ENCODE assay signal across 2 cellular contexts in the genomic region with DNA sequence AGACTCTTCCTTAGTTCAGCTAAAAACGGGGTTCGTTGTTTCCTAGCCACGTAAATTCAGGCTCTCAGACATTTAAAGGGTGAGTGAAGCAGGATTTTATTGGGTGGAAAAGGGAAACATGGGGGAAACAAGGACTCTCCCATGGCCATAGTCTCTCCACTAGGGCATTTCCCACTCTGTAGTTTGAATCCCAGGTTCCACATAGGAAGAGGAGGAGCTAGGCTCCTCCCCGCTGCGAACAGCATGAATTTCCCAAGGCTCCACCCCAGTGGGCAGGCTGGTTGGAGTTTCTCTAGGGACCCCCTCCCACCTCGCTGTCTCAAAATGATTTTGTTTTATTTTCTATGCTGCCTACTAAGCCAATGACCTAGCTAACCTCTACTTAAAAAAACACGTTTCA.
TF ChIP-seq lines count a peak whose summit lies in the region.

No MANE protein-coding gene starts in this region.

TF ChIP-seq in HepG2, 621 proteins besides CTCF, POLR2A, EP300 and RAD21 (continued from another document):
- TF ChIP-seq, protein P1, sequence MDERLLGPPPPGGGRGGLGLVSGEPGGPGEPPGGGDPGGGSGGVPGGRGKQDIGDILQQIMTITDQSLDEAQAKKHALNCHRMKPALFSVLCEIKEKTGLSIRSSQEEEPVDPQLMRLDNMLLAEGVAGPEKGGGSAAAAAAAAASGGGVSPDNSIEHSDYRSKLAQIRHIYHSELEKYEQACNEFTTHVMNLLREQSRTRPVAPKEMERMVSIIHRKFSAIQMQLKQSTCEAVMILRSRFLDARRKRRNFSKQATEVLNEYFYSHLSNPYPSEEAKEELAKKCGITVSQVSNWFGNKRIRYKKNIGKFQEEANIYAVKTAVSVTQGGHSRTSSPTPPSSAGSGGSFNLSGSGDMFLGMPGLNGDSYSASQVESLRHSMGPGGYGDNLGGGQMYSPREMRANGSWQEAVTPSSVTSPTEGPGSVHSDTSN (CRISPR knock-in tag; IDR thresholded peaks at IDR 0.05): no peak
- no peak for TF ChIP-seq ZNF224 (CRISPR knock-in tag; IDR thresholded peaks at IDR 0.05)
- TF ChIP-seq KDM3A (CRISPR knock-in tag; IDR thresholded peaks at IDR 0.05; ENCODE audit: low read depth): no peak
- TF ChIP-seq, protein P2, sequence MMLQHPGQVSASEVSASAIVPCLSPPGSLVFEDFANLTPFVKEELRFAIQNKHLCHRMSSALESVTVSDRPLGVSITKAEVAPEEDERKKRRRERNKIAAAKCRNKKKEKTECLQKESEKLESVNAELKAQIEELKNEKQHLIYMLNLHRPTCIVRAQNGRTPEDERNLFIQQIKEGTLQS (CRISPR knock-in tag; IDR thresholded peaks at IDR 0.05): no peak
- no peak for TF ChIP-seq ZNF367 (CRISPR knock-in tag; IDR thresholded peaks at IDR 0.05; ENCODE audit: borderline replicate concordance)
- TF ChIP-seq SIN3A (IDR thresholded peaks at IDR 0.05; ENCODE audit: borderline replicate concordance, low read depth, low read length): no peak
- TF ChIP-seq GTF2F1 (IDR thresholded peaks at IDR 0.05; ENCODE audit: low read length): no peak
- no peak for TF ChIP-seq POLR2AphosphoS2 (IDR thresholded peaks at IDR 0.05; ENCODE audit: low read depth, low read length)
- TF ChIP-seq ZNF335 (CRISPR knock-in tag; IDR thresholded peaks at IDR 0.05): no peak
- no peak for TF ChIP-seq ZNF264 (CRISPR knock-in tag; IDR thresholded peaks at IDR 0.05)
- no peak for TF ChIP-seq PPARG (CRISPR knock-in tag; conservative IDR thresholded peaks at IDR 0.05)
- TF ChIP-seq JUN (CRISPR knock-in tag; IDR thresholded peaks at IDR 0.05): no peak
- TF ChIP-seq, protein P3, sequence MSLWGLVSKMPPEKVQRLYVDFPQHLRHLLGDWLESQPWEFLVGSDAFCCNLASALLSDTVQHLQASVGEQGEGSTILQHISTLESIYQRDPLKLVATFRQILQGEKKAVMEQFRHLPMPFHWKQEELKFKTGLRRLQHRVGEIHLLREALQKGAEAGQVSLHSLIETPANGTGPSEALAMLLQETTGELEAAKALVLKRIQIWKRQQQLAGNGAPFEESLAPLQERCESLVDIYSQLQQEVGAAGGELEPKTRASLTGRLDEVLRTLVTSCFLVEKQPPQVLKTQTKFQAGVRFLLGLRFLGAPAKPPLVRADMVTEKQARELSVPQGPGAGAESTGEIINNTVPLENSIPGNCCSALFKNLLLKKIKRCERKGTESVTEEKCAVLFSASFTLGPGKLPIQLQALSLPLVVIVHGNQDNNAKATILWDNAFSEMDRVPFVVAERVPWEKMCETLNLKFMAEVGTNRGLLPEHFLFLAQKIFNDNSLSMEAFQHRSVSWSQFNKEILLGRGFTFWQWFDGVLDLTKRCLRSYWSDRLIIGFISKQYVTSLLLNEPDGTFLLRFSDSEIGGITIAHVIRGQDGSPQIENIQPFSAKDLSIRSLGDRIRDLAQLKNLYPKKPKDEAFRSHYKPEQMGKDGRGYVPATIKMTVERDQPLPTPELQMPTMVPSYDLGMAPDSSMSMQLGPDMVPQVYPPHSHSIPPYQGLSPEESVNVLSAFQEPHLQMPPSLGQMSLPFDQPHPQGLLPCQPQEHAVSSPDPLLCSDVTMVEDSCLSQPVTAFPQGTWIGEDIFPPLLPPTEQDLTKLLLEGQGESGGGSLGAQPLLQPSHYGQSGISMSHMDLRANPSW (CRISPR knock-in tag; IDR thresholded peaks at IDR 0.05; ENCODE audit: borderline replicate concordance): no peak

TF ChIP-seq in WTC11, 78 proteins besides CTCF, POLR2A, EP300 and RAD21:
- TF ChIP-seq, protein P4, sequence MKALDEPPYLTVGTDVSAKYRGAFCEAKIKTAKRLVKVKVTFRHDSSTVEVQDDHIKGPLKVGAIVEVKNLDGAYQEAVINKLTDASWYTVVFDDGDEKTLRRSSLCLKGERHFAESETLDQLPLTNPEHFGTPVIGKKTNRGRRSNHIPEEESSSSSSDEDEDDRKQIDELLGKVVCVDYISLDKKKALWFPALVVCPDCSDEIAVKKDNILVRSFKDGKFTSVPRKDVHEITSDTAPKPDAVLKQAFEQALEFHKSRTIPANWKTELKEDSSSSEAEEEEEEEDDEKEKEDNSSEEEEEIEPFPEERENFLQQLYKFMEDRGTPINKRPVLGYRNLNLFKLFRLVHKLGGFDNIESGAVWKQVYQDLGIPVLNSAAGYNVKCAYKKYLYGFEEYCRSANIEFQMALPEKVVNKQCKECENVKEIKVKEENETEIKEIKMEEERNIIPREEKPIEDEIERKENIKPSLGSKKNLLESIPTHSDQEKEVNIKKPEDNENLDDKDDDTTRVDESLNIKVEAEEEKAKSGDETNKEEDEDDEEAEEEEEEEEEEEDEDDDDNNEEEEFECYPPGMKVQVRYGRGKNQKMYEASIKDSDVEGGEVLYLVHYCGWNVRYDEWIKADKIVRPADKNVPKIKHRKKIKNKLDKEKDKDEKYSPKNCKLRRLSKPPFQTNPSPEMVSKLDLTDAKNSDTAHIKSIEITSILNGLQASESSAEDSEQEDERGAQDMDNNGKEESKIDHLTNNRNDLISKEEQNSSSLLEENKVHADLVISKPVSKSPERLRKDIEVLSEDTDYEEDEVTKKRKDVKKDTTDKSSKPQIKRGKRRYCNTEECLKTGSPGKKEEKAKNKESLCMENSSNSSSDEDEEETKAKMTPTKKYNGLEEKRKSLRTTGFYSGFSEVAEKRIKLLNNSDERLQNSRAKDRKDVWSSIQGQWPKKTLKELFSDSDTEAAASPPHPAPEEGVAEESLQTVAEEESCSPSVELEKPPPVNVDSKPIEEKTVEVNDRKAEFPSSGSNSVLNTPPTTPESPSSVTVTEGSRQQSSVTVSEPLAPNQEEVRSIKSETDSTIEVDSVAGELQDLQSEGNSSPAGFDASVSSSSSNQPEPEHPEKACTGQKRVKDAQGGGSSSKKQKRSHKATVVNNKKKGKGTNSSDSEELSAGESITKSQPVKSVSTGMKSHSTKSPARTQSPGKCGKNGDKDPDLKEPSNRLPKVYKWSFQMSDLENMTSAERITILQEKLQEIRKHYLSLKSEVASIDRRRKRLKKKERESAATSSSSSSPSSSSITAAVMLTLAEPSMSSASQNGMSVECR (CRISPR knock-in tag; IDR thresholded peaks at IDR 0.05; ENCODE audit: borderline replicate concordance): no peak
- no peak for TF ChIP-seq RELA (CRISPR knock-in tag; IDR thresholded peaks at IDR 0.05; ENCODE audit: borderline replicate concordance)
- TF ChIP-seq, protein P5, sequence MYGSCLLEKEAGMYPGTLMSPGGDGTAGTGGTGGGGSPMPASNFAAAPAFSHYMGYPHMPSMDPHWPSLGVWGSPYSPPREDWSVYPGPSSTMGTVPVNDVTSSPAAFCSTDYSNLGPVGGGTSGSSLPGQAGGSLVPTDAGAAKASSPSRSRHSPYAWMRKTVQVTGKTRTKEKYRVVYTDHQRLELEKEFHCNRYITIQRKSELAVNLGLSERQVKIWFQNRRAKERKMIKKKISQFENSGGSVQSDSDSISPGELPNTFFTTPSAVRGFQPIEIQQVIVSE (CRISPR knock-in tag; IDR thresholded peaks at IDR 0.05; ENCODE audit: borderline replicate concordance): no peak
- TF ChIP-seq, protein P6, sequence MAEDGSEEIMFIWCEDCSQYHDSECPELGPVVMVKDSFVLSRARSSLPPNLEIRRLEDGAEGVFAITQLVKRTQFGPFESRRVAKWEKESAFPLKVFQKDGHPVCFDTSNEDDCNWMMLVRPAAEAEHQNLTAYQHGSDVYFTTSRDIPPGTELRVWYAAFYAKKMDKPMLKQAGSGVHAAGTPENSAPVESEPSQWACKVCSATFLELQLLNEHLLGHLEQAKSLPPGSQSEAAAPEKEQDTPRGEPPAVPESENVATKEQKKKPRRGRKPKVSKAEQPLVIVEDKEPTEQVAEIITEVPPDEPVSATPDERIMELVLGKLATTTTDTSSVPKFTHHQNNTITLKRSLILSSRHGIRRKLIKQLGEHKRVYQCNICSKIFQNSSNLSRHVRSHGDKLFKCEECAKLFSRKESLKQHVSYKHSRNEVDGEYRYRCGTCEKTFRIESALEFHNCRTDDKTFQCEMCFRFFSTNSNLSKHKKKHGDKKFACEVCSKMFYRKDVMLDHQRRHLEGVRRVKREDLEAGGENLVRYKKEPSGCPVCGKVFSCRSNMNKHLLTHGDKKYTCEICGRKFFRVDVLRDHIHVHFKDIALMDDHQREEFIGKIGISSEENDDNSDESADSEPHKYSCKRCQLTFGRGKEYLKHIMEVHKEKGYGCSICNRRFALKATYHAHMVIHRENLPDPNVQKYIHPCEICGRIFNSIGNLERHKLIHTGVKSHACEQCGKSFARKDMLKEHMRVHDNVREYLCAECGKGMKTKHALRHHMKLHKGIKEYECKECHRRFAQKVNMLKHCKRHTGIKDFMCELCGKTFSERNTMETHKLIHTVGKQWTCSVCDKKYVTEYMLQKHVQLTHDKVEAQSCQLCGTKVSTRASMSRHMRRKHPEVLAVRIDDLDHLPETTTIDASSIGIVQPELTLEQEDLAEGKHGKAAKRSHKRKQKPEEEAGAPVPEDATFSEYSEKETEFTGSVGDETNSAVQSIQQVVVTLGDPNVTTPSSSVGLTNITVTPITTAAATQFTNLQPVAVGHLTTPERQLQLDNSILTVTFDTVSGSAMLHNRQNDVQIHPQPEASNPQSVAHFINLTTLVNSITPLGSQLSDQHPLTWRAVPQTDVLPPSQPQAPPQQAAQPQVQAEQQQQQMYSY (CRISPR knock-in tag; IDR thresholded peaks at IDR 0.05): no peak
- no peak for TF ChIP-seq FOXK1 (CRISPR knock-in tag; IDR thresholded peaks at IDR 0.05)
- no peak for TF ChIP-seq MXD4 (CRISPR knock-in tag; IDR thresholded peaks at IDR 0.05; ENCODE audit: borderline replicate concordance)
- TF ChIP-seq HMGA2 (CRISPR knock-in tag; IDR thresholded peaks at IDR 0.05): no peak
- no peak for TF ChIP-seq ZNF263 (CRISPR knock-in tag; IDR thresholded peaks at IDR 0.05; ENCODE audit: low read depth)
- TF ChIP-seq, protein P7, sequence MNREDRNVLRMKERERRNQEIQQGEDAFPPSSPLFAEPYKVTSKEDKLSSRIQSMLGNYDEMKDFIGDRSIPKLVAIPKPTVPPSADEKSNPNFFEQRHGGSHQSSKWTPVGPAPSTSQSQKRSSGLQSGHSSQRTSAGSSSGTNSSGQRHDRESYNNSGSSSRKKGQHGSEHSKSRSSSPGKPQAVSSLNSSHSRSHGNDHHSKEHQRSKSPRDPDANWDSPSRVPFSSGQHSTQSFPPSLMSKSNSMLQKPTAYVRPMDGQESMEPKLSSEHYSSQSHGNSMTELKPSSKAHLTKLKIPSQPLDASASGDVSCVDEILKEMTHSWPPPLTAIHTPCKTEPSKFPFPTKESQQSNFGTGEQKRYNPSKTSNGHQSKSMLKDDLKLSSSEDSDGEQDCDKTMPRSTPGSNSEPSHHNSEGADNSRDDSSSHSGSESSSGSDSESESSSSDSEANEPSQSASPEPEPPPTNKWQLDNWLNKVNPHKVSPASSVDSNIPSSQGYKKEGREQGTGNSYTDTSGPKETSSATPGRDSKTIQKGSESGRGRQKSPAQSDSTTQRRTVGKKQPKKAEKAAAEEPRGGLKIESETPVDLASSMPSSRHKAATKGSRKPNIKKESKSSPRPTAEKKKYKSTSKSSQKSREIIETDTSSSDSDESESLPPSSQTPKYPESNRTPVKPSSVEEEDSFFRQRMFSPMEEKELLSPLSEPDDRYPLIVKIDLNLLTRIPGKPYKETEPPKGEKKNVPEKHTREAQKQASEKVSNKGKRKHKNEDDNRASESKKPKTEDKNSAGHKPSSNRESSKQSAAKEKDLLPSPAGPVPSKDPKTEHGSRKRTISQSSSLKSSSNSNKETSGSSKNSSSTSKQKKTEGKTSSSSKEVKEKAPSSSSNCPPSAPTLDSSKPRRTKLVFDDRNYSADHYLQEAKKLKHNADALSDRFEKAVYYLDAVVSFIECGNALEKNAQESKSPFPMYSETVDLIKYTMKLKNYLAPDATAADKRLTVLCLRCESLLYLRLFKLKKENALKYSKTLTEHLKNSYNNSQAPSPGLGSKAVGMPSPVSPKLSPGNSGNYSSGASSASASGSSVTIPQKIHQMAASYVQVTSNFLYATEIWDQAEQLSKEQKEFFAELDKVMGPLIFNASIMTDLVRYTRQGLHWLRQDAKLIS (CRISPR knock-in tag; IDR thresholded peaks at IDR 0.05; ENCODE audit: borderline replicate concordance): no peak
- TF ChIP-seq, protein P8, sequence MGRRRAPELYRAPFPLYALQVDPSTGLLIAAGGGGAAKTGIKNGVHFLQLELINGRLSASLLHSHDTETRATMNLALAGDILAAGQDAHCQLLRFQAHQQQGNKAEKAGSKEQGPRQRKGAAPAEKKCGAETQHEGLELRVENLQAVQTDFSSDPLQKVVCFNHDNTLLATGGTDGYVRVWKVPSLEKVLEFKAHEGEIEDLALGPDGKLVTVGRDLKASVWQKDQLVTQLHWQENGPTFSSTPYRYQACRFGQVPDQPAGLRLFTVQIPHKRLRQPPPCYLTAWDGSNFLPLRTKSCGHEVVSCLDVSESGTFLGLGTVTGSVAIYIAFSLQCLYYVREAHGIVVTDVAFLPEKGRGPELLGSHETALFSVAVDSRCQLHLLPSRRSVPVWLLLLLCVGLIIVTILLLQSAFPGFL (CRISPR knock-in tag; IDR thresholded peaks at IDR 0.05; ENCODE audit: borderline replicate concordance): no peak
- TF ChIP-seq NR2C2 (CRISPR knock-in tag; IDR thresholded peaks at IDR 0.05): no peak
- no peak for TF ChIP-seq ZNF219 (CRISPR knock-in tag; IDR thresholded peaks at IDR 0.05; ENCODE audit: borderline replicate concordance)
- no peak for TF ChIP-seq ZNF671 (CRISPR knock-in tag; IDR thresholded peaks at IDR 0.05)
- no peak for TF ChIP-seq CBFB (CRISPR knock-in tag; IDR thresholded peaks at IDR 0.05; ENCODE audit: low read depth)
- no peak for TF ChIP-seq ZNF232 (CRISPR knock-in tag; IDR thresholded peaks at IDR 0.05)
- TF ChIP-seq ZBTB21 (CRISPR knock-in tag; IDR thresholded peaks at IDR 0.05; ENCODE audit: borderline replicate concordance): no peak
- no peak for TF ChIP-seq TEAD1 (CRISPR knock-in tag; IDR thresholded peaks at IDR 0.05)
- TF ChIP-seq, protein P9, sequence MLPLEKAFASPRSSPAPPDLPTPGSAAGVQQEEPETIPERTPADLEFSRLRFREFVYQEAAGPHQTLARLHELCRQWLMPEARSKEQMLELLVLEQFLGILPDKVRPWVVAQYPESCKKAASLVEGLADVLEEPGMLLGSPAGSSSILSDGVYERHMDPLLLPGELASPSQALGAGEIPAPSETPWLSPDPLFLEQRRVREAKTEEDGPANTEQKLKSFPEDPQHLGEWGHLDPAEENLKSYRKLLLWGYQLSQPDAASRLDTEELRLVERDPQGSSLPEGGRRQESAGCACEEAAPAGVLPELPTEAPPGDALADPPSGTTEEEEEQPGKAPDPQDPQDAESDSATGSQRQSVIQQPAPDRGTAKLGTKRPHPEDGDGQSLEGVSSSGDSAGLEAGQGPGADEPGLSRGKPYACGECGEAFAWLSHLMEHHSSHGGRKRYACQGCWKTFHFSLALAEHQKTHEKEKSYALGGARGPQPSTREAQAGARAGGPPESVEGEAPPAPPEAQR (CRISPR knock-in tag; IDR thresholded peaks at IDR 0.05): no peak
